14 cellular contexts compared by ENCODE assay signal in genomic region chr20:23246682-23247664, GRCh38.
DNase-seq lines count a peak whose midpoint lies in the region; ATAC-seq, FAIRE-seq and TF ChIP-seq lines count a peak whose summit lies in the region.
"Had no signal": no experiment of that assay in that cellular context is flagged by ENCODE, and none has a peak within 500 bp of the region (broad histone marks: within the 10 kb centered on the region; RNA-seq: fewer than 3 reads in every experiment).

No MANE protein-coding gene starts in this region.

- peak overlapping the region; percentile 13 for H3K27ac Mint-ChIP-seq in dendritic cell treated with granulocyte-macrophage colony-stimulating factor and Interleukin-4, amounts not matched to agents 40 ng/mL and 50 ng/mL, for 4 days
- H3K27ac Mint-ChIP-seq: activated CD8-positive, alpha-beta T cell treated with anti-CD3 and anti-CD28 coated beads for 36 hours; activated naive CD8-positive, alpha-beta T cell; T-helper 1 cell treated with Interleukin-12 subunit alpha and Interleukin-12 subunit beta and Interleukin-4 antibody, amounts not matched to agents 30 μg/mL and 1 μg/mL, for 36 hours had no signal

- in situ Hi-C loops in G401 (cut with HindIII; ENCODE audit: low sequenced_read_pairs): no loop called here

- H3K4me1 Mint-ChIP-seq in dendritic cell treated with granulocyte-macrophage colony-stimulating factor and Interleukin-4, amounts not matched to agents 40 ng/mL and 50 ng/mL, for 4 days (ENCODE audit: low read depth): peaks cover 42% of the 10 kb centered on the region

- no peak for TF ChIP-seq CTCF in ovary (IDR thresholded peaks at IDR 0.05)

- H3K36me3 Mint-ChIP-seq in dendritic cell treated with granulocyte-macrophage colony-stimulating factor and Interleukin-4, amounts not matched to agents 40 ng/mL and 50 ng/mL, for 4 days (ENCODE audit: low read depth): no peaks in the 10 kb centered on the region
- H3K36me3 Mint-ChIP-seq: activated naive CD8-positive, alpha-beta T cell had no signal

- peaks cover 2% of the 10 kb centered on the region for H3K4me1 ChIP-seq in ovary (ENCODE audit: insufficient read depth)

- H3K9me3 ChIP-seq in ovary: no peaks in the 10 kb centered on the region

- peak; percentile 70 for DNase-seq in G401 (ENCODE audit: low spot score)
- DNase-seq in ovary: peak in 3 of 5 donors; percentile 17 to 56 (median 48)
- no peak for DNase-seq in dedifferentiated amniotic fluid mesenchymal stem cell (ENCODE audit: extremely low spot score)
- no peak for DNase-seq in HTR-8/SVneo (ENCODE audit: insufficient read length, low spot score)
- no peak for DNase-seq in activated T-cell treated with anti-CD3 and anti-CD28 coated beads, Interleukin-2, amount 50 U/mL, for 1 hour
- DNase-seq in SW480 (ENCODE audit: low spot score): no peak
- DNase-seq: activated CD8-positive, alpha-beta T cell treated with anti-CD3 and anti-CD28 coated beads for 36 hours; DMS 273 treated with DMSO at 0.1 percent for 48 hours; stimulated activated CD4-positive, alpha-beta T cell treated with anti-CD3 and anti-CD28 coated beads, Interleukin-15, amount 100 ng/mL, for 24 hours had no signal

- no peak overlapping the region for H3K27ac ChIP-seq in ovary

- peak; percentile 63 for ATAC-seq in GM21529 (IDR thresholded peaks at IDR 0.05; ENCODE audit: unreplicated experiment)
- ATAC-seq: activated CD8-positive, alpha-beta T cell treated with anti-CD3 and anti-CD28 coated beads for 36 hours; Panc1 had no signal

- no peak for FAIRE-seq in HTR-8/SVneo (lab: Jason Lieb, UNC)

- no peak for TF ChIP-seq POLR2A in ovary (IDR thresholded peaks at IDR 0.05)

- H3K27me3 ChIP-seq in ovary: no peaks in the 10 kb centered on the region

- 45 to 50% (median 46%) methylated on average over 21 of the region's 21 CpGs for WGBS in ovary, 3 donors

- peaks cover 4% of the 10 kb centered on the region for H3K9me3 Mint-ChIP-seq in dendritic cell treated with granulocyte-macrophage colony-stimulating factor and Interleukin-4, amounts not matched to agents 40 ng/mL and 50 ng/mL, for 4 days
- H3K9me3 Mint-ChIP-seq: activated CD8-positive, alpha-beta T cell treated with anti-CD3 and anti-CD28 coated beads for 36 hours; T-helper 1 cell treated with Interleukin-12 subunit alpha and Interleukin-12 subunit beta and Interleukin-4 antibody, amounts not matched to agents 30 μg/mL and 1 μg/mL, for 36 hours had no signal

- peaks cover 35% of the 10 kb centered on the region for H3K27me3 Mint-ChIP-seq in dendritic cell treated with granulocyte-macrophage colony-stimulating factor and Interleukin-4, amounts not matched to agents 40 ng/mL and 50 ng/mL, for 4 days

- no peak overlapping the region for H3K4me3 ChIP-seq in ovary

- intact Hi-C loops in dendritic cell treated with granulocyte-macrophage colony-stimulating factor and Interleukin-4, amounts not matched to agents 40 ng/mL and 50 ng/mL, for 4 days (cut with micrococcal nuclease): no loop called here
- intact Hi-C loops in ovary (cut with DNase I): loop anchor here in 1 of 4 donors (10.0 kb wide), 2 partner anchors 98 to 552 kb away; no protein-coding TSS in a partner anchor

- TF ChIP-seq EP300 in ovary (IDR thresholded peaks at IDR 0.05): no peak

- H3K4me3 Mint-ChIP-seq in dendritic cell treated with granulocyte-macrophage colony-stimulating factor and Interleukin-4, amounts not matched to agents 40 ng/mL and 50 ng/mL, for 4 days: no peak overlapping the region
- H3K4me3 Mint-ChIP-seq: activated CD8-positive, alpha-beta T cell treated with anti-CD3 and anti-CD28 coated beads for 36 hours; activated naive CD8-positive, alpha-beta T cell; T-helper 1 cell treated with Interleukin-12 subunit alpha and Interleukin-12 subunit beta and Interleukin-4 antibody, amounts not matched to agents 30 μg/mL and 1 μg/mL, for 36 hours had no signal

- no peaks in the 10 kb centered on the region for H3K36me3 ChIP-seq in ovary

Comparison
In these comparisons a context has a peak if more than half of its experiments do, and no peak if none do; other contexts are left out.
1. DNase-seq: peak in G401 (single experiment) and ovary (3 of 5); none in dedifferentiated amniotic fluid mesenchymal stem cell (single experiment), HTR-8/SVneo (single experiment), activated T-cell treated with anti-CD3 and anti-CD28 coated beads, Interleukin-2, amount 50 U/mL, for 1 hour (single experiment) and SW480 (single experiment).